9 cellular contexts compared by ENCODE assay signal in the genomic region with DNA sequence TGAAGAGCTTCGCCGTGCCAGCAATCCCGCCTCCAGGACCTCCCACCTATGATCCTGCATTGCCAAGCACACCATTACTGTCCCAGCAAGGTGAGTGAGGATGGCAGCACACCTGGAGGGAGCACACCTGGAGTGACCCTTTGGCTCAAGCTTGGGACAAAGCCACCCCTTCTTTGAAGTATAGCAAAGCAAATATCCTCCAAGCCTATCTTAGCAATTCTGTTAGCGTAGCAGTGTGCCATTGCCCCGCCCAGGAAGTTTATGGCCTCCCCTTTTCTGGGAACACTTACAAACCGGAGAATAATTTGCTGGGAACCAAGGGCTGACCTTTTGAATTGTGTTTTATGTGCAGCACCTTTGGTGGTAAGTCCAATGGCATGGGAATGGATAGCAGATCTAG.
"Had no signal": no experiment of that assay in that cellular context is flagged by ENCODE, and none has a peak within 500 bp of the region (broad histone marks: within the 10 kb centered on the region; RNA-seq: fewer than 3 reads in every experiment).

No MANE protein-coding gene starts in this region.

- DNase-seq: H9, HCEC 1CT, IMR-90, KG1 had no signal

- FAIRE-seq: H1, H54, K562 had no signal

- H3K27ac ChIP-seq: HL-60 had no signal

- H3K4me3 ChIP-seq: GM23338, K562 had no signal

- ATAC-seq: GM23338, K562 had no signal
